18 cellular contexts compared by ENCODE assay signal in the genomic region with DNA sequence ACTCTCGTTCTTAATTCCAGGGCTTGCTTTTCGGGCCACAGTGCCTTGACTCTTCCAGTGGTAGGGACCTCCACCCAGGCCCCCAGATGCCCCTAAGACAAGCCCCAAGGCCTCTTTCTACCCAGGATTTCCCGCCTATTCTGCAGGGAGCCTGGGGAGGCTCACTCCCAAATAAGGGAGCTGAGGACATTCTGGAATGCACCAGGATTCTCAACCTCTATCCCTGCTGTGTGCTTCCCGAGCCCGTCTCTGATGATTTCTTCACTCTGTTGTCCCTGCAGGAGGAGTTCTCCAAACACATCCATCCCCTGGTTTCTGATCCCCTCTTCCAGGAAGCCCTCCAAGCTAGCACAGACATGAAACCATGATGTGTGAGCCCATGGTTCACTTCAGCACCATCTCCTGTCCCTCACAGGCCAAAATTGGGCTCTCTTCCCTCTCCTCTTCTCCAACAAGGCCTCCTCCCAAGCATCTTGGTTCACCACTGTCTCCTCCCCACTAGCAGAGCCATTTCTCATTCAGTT.
"Had no signal": no experiment of that assay in that cellular context is flagged by ENCODE, and none has a peak within 500 bp of the region (broad histone marks: within the 10 kb centered on the region; RNA-seq: fewer than 3 reads in every experiment).

No MANE protein-coding gene starts in this region.

- H3K4me1 Mint-ChIP-seq: mesothelial cell of epicardium; stimulated activated memory B cell treated with anti-CD40 and anti-IgM and Interleukin-4, amounts not matched to agents 10 μg/mL and 1 μg/mL and 100 μg/mL, for 72 hours had no signal

- ATAC-seq: effector memory CD8-positive, alpha-beta T cell; left lobe of liver; psoas muscle; right lobe of liver; stimulated activated memory B cell treated with anti-CD40 and anti-IgM and Interleukin-4, amounts not matched to agents 10 μg/mL and 1 μg/mL and 100 μg/mL, for 72 hours had no signal

- H3K36me3 Mint-ChIP-seq: mesothelial cell of epicardium; stimulated activated memory B cell treated with anti-CD40 and anti-IgM and Interleukin-4, amounts not matched to agents 10 μg/mL and 1 μg/mL and 100 μg/mL, for 72 hours had no signal

- H3K4me3 Mint-ChIP-seq: effector memory CD8-positive, alpha-beta T cell; mesothelial cell of epicardium; nephron progenitor cell; stimulated activated memory B cell treated with anti-CD40 and anti-IgM and Interleukin-4, amounts not matched to agents 10 μg/mL and 1 μg/mL and 100 μg/mL, for 72 hours; stimulated activated naive CD8-positive, alpha-beta T cell treated with anti-CD3 and anti-CD28 coated beads, Interleukin-15, Interleukin-2, amounts not matched to agents 100 ng/mL and 50 ng/mL, for 24 hours had no signal

- H3K27ac Mint-ChIP-seq: effector memory CD8-positive, alpha-beta T cell; mesothelial cell of epicardium; nephron progenitor cell; stimulated activated memory B cell treated with anti-CD40 and anti-IgM and Interleukin-4, amounts not matched to agents 10 μg/mL and 1 μg/mL and 100 μg/mL, for 72 hours; stimulated activated naive CD8-positive, alpha-beta T cell treated with anti-CD3 and anti-CD28 coated beads, Interleukin-15, Interleukin-2, amounts not matched to agents 100 ng/mL and 50 ng/mL, for 24 hours had no signal

- DNase-seq: effector memory CD8-positive, alpha-beta T cell; esophagus squamous epithelium; foreskin fibroblast; nephron progenitor cell; psoas muscle; retina; right lobe of liver; spleen; stimulated activated CD4-positive, alpha-beta T cell treated with anti-CD3 and anti-CD28 coated beads, Interleukin-15, amount 100 ng/mL, for 24 hours; stimulated activated CD4-positive, alpha-beta T cell treated with anti-CD3 and anti-CD28 coated beads, Interleukin-1b, Interleukin-23, amount 100 ng/mL, for 48 hours; stimulated activated CD4-positive, alpha-beta T cell treated with anti-CD3 and anti-CD28 coated beads, Interleukin-4, amount 100 ng/mL, for 24 hours; tibial artery; upper lobe of left lung; uterus had no signal

- H3K9me3 Mint-ChIP-seq: effector memory CD8-positive, alpha-beta T cell; stimulated activated naive CD8-positive, alpha-beta T cell treated with anti-CD3 and anti-CD28 coated beads, Interleukin-15, Interleukin-2, amounts not matched to agents 100 ng/mL and 50 ng/mL, for 24 hours had no signal
